ENCODE assay signal across 22 cellular contexts in genomic region chr7:139525239-139525638, GRCh38. TPM values are rescaled to one million over a fixed set of nuclear protein-coding genes. Genes with fewer than 3 reads are reported as not detected.
"Had no signal": no experiment of that assay in that cellular context is flagged by ENCODE, and none has a peak within 500 bp of the region (broad histone marks: within the 10 kb centered on the region; RNA-seq: fewer than 3 reads in every experiment).

No MANE protein-coding gene starts in this region.

- FAIRE-seq: endometrium, frontal cortex, keratinocyte had no signal

- ATAC-seq: esophagus mucosa; left lung; stimulated activated memory B cell treated with anti-CD40 and anti-IgM and Interleukin-4, amounts not matched to agents 10 μg/mL and 1 μg/mL and 100 μg/mL, for 72 hours had no signal

- H3K9me3 Mint-ChIP-seq: central memory CD8-positive, alpha-beta T cell; natural killer cell; stimulated activated naive CD8-positive, alpha-beta T cell treated with anti-CD3 and anti-CD28 coated beads, Interleukin-15, Interleukin-2, amounts not matched to agents 100 ng/mL and 50 ng/mL, for 24 hours had no signal

- H3K4me1 Mint-ChIP-seq: natural killer cell; stimulated activated memory B cell treated with anti-CD40 and anti-IgM and Interleukin-4, amounts not matched to agents 10 μg/mL and 1 μg/mL and 100 μg/mL, for 72 hours had no signal

- H3K27ac Mint-ChIP-seq: immature natural killer cell; natural killer cell; stimulated activated memory B cell treated with anti-CD40 and anti-IgM and Interleukin-4, amounts not matched to agents 10 μg/mL and 1 μg/mL and 100 μg/mL, for 72 hours; stimulated activated naive CD8-positive, alpha-beta T cell treated with anti-CD3 and anti-CD28 coated beads, Interleukin-15, Interleukin-2, amounts not matched to agents 100 ng/mL and 50 ng/mL, for 24 hours had no signal

- H3K36me3 Mint-ChIP-seq: immature natural killer cell, natural killer cell had no signal

- H3K4me3 Mint-ChIP-seq: central memory CD8-positive, alpha-beta T cell; immature natural killer cell; natural killer cell; stimulated activated memory B cell treated with anti-CD40 and anti-IgM and Interleukin-4, amounts not matched to agents 10 μg/mL and 1 μg/mL and 100 μg/mL, for 72 hours; stimulated activated naive CD8-positive, alpha-beta T cell treated with anti-CD3 and anti-CD28 coated beads, Interleukin-15, Interleukin-2, amounts not matched to agents 100 ng/mL and 50 ng/mL, for 24 hours had no signal

- DNase-seq: effector memory CD4-positive, alpha-beta T cell; heart right ventricle; immature natural killer cell; left lung; natural killer cell; right cardiac atrium; stimulated activated CD4-positive, alpha-beta T cell treated with anti-CD3 and anti-CD28 coated beads, Interleukin-1b, Interleukin-23, amount 100 ng/mL, for 48 hours; stimulated activated CD4-positive, alpha-beta T cell treated with anti-CD3 and anti-CD28 coated beads, Interleukin-4, amount 100 ng/mL, for 24 hours had no signal

RNA-seq across cellular contexts. Expression of gene CLEC2L, which starts 1.8 kb away (rescaled TPM):
- total RNA-seq: esophagus mucosa, fibroblast of lung, glomerular endothelial cell, mucosa of gallbladder, myocyte, osteoblast, pulmonary artery endothelial cell, right cardiac atrium, ureter had no signal

RNA-seq across cellular contexts. Expression of gene KLRG2, which starts 41.8 kb away (rescaled TPM):
- total RNA-seq: fibroblast of lung, frontal cortex, glomerular endothelial cell, myocyte, natural killer cell, osteoblast, pulmonary artery endothelial cell, right cardiac atrium had no signal
